14 cellular contexts compared by ENCODE assay signal in the genomic region with DNA sequence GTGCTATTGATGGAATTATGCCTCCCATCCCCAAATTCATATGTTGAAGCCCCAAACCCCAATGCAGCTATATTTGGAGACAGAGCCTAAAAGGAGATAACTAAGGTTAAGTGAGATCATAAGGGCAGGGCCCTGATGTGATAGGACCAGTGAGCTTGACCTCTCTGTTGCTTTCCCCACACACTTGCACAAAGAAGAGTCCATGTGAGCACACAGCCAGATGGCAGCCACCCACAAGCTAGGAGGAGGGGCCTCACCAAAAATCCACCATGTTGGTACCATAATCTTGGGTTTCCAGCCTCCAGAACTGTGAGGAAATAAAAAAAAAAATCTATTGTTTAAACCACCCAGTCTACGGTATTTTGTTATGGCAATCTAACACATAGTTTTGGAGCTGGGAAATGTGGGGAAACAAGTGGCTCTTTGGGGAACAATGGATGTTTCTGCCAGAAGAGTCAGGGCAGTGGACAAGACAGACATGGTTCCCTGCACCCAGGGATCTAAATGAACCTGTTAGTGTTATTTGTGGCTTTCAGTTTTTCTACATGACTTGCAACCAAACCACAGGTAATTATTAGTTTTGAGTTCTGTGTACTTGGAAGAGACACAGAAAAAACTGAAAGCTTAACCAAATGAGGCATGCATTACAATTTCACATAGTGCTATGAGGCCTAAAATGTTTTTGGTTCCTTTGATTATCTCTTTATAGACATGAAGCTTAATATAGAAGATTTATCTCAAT.
A peak's percentile ranks its signal among the peaks of the same experiment; 100 is the strongest.
DNase-seq lines count a peak whose midpoint lies in the region; ATAC-seq lines count a peak whose summit lies in the region.
"Had no signal": no experiment of that assay in that cellular context is flagged by ENCODE, and none has a peak within 500 bp of the region (broad histone marks: within the 10 kb centered on the region; RNA-seq: fewer than 3 reads in every experiment).

No MANE protein-coding gene starts in this region.

- DNase-seq in glomerular visceral epithelial cell (ENCODE audit: extremely low spot score) (peak; percentile 34), NCI-H2029 treated with DMSO at 0.1 percent for 48 hours (lab: John Stamatoyannopoulos, UW) (no peak), substantia nigra (lab: John Stamatoyannopoulos, UW) (no peak), SIG-M5 (lab: John Stamatoyannopoulos, UW) (no peak)
- DNase-seq in CD4-positive, alpha-beta memory T cell, result no peak
- DNase-seq: activated effector memory CD4-positive, alpha-beta T cell treated with Interleukin-2 at 50 U/mL for 16 hours; naive thymus-derived CD8-positive, alpha-beta T cell; NCI-H146; stimulated activated naive CD8-positive, alpha-beta T cell treated with anti-CD3 and anti-CD28 coated beads, Interleukin-15, amount 100 ng/mL, for 72 hours; WERI-Rb-1 had no signal

- H3K36me3 Mint-ChIP-seq in CD4-positive, alpha-beta memory T cell, result no peaks in the 10 kb centered on the region
- H3K36me3 Mint-ChIP-seq: naive thymus-derived CD8-positive, alpha-beta T cell had no signal

- H3K4me3 Mint-ChIP-seq in CD4-positive, alpha-beta memory T cell, result no peak overlapping the region
- H3K4me3 Mint-ChIP-seq: naive thymus-derived CD8-positive, alpha-beta T cell; stimulated activated naive CD8-positive, alpha-beta T cell treated with anti-CD3 and anti-CD28 coated beads, Interleukin-15, amount 100 ng/mL, for 72 hours had no signal

- peak; percentile 93 for ATAC-seq in GM18867 (IDR thresholded peaks at IDR 0.05; ENCODE audit: unreplicated experiment)
- ATAC-seq in GM21576 (IDR thresholded peaks at IDR 0.05; ENCODE audit: unreplicated experiment), result peak; percentile 90
- ATAC-seq in HG03135 (IDR thresholded peaks at IDR 0.05; ENCODE audit: unreplicated experiment), result peak; percentile 96
- ATAC-seq: naive thymus-derived CD8-positive, alpha-beta T cell; Panc1; stimulated activated naive CD8-positive, alpha-beta T cell treated with anti-CD3 and anti-CD28 coated beads, Interleukin-15, amount 100 ng/mL, for 72 hours had no signal

- CTCF ChIA-PET in CD4-positive, alpha-beta memory T cell (lab: Charles Lee; ENCODE audit: partially characterized antibody), result interaction anchor here (0.5 kb wide), 1 partner anchor 17 kb away, joined by 5 read pairs; no protein-coding TSS in a partner anchor

- no peak overlapping the region for H3K27ac ChIP-seq in substantia nigra (ENCODE audit: low read depth, low read length, poor library complexity, severe bottlenecking)
- no peak overlapping the region for H3K27ac ChIP-seq in CD4-positive, alpha-beta memory T cell (ENCODE audit: low read depth, low read length)
- H3K27ac ChIP-seq: WERI-Rb-1 had no signal

- no peaks in the 10 kb centered on the region for H3K4me1 ChIP-seq in CD4-positive, alpha-beta memory T cell (ENCODE audit: insufficient read depth, low read length)

- H3K4me1 Mint-ChIP-seq in CD4-positive, alpha-beta memory T cell, result peaks cover 0 to 2% (median 0%) of the 10 kb centered on the region in 4 donors
- H3K4me1 Mint-ChIP-seq: naive thymus-derived CD8-positive, alpha-beta T cell; stimulated activated naive CD8-positive, alpha-beta T cell treated with anti-CD3 and anti-CD28 coated beads, Interleukin-15, amount 100 ng/mL, for 72 hours had no signal

- peaks cover 4% of the 10 kb centered on the region in 2 donors for H3K27me3 Mint-ChIP-seq in CD4-positive, alpha-beta memory T cell
- H3K27me3 Mint-ChIP-seq: stimulated activated naive CD8-positive, alpha-beta T cell treated with anti-CD3 and anti-CD28 coated beads, Interleukin-15, amount 100 ng/mL, for 72 hours had no signal

- no peak overlapping the region for H3K4me3 ChIP-seq in CD4-positive, alpha-beta memory T cell (ENCODE audit: low read length in 2 of 2)

- H3K9me3 ChIP-seq in CD4-positive, alpha-beta memory T cell (ENCODE audit: control insufficient read depth in 1 of 2, low read length in 2 of 2), result no peaks in the 10 kb centered on the region

- POLR2A ChIA-PET in CD4-positive, alpha-beta memory T cell (lab: Charles Lee; ENCODE audit: partially characterized antibody), result no interaction called here

- H3K36me3 ChIP-seq in CD4-positive, alpha-beta memory T cell (ENCODE audit: insufficient read depth, low read length), result no peaks in the 10 kb centered on the region
- H3K36me3 ChIP-seq: WERI-Rb-1 had no signal

- intact Hi-C loops in CD4-positive, alpha-beta memory T cell (cut with micrococcal nuclease), result no loop called here

- no peak overlapping the region for H3K27ac Mint-ChIP-seq in CD4-positive, alpha-beta memory T cell
- H3K27ac Mint-ChIP-seq: naive thymus-derived CD8-positive, alpha-beta T cell; stimulated activated naive CD8-positive, alpha-beta T cell treated with anti-CD3 and anti-CD28 coated beads, Interleukin-15, amount 100 ng/mL, for 72 hours had no signal

- no peaks in the 10 kb centered on the region for H3K9me3 Mint-ChIP-seq in CD4-positive, alpha-beta memory T cell
- H3K9me3 Mint-ChIP-seq: naive thymus-derived CD8-positive, alpha-beta T cell; stimulated activated naive CD8-positive, alpha-beta T cell treated with anti-CD3 and anti-CD28 coated beads, Interleukin-15, amount 100 ng/mL, for 72 hours had no signal

- H3K27me3 ChIP-seq in CD4-positive, alpha-beta memory T cell (ENCODE audit: insufficient read depth, low read length), result no peaks in the 10 kb centered on the region
